ENCODE assay signal across 8 cellular contexts in genomic region chr1:234963180-234963903, GRCh38.
DNase-seq lines count a peak whose midpoint lies in the region; ATAC-seq and TF ChIP-seq lines count a peak whose summit lies in the region.

No MANE protein-coding gene starts in this region.

- no peaks in the 10 kb centered on the region for H3K9me3 ChIP-seq in esophagus muscularis mucosa
- no peaks in the 10 kb centered on the region for H3K9me3 ChIP-seq in ovary
- no peaks in the 10 kb centered on the region for H3K9me3 ChIP-seq in tibial artery

- WGBS in esophagus muscularis mucosa = 44% methylated on average over 15 of the region's 15 CpGs
- WGBS in ovary, 3 donors = 36 to 51% (median 39%) methylated on average over 15 of the region's 15 CpGs

- intact Hi-C loops in esophagus muscularis mucosa (cut with DNase I) (loop anchor here (5.0 kb wide), 1 partner anchor 46 kb away; no protein-coding TSS in a partner anchor), ovary (cut with DNase I) (loop anchor here in 1 of 4 donors (10.0 kb wide), 1 partner anchor 359 kb away; no protein-coding TSS in a partner anchor), tibial artery (cut with DNase I; ENCODE audit: low total_unique reads) (no loop called here)

- TF ChIP-seq POLR2A in esophagus muscularis mucosa (IDR thresholded peaks at IDR 0.05; ENCODE audit: low read depth) = no peak
- no peak for TF ChIP-seq POLR2A in ovary (IDR thresholded peaks at IDR 0.05)

- DNase-seq in GM13976 (ENCODE audit: low spot score) (peak; percentile 85), NOMO-1 treated with DMSO at 0.1 percent for 48 hours (lab: John Stamatoyannopoulos, UW; ENCODE audit: unreplicated experiment) (peak; percentile 99), activated T-cell treated with anti-CD3 and anti-CD28 coated beads for 1 hour (ENCODE audit: low read depth) (peak; percentile 67), esophagus muscularis mucosa (ENCODE audit: extremely low spot score) (no peak), ovary (peak in 2 of 5 donors; percentile 54 to 71), tibial artery (peak; percentile 85 to 89), NCI-H187 treated with DMSO at 0.1 percent for 48 hours (lab: John Stamatoyannopoulos, UW) (no peak)

- H3K4me3 ChIP-seq in esophagus muscularis mucosa = no peak overlapping the region
- no peak overlapping the region for H3K4me3 ChIP-seq in ovary
- no peak overlapping the region for H3K4me3 ChIP-seq in tibial artery

- peaks cover 42 to 57% (median 53%) of the 10 kb centered on the region in 4 donors for H3K4me1 ChIP-seq in esophagus muscularis mucosa
- H3K4me1 ChIP-seq in ovary (ENCODE audit: insufficient read depth) = peaks cover 9% of the 10 kb centered on the region
- H3K4me1 ChIP-seq in tibial artery = peaks cover 0 to 45% (median 39%) of the 10 kb centered on the region in 4 donors

- H3K27me3 ChIP-seq in esophagus muscularis mucosa (no peaks in the 10 kb centered on the region), ovary (no peaks in the 10 kb centered on the region), tibial artery (no peaks in the 10 kb centered on the region)

- peak; percentile 79 for ATAC-seq in HG02852 (IDR thresholded peaks at IDR 0.05; ENCODE audit: unreplicated experiment)

- H3K36me3 ChIP-seq in esophagus muscularis mucosa = no peaks in the 10 kb centered on the region
- no peaks in the 10 kb centered on the region for H3K36me3 ChIP-seq in ovary
- H3K36me3 ChIP-seq in tibial artery = no peaks in the 10 kb centered on the region

- TF ChIP-seq CTCF in GM13976 (IDR thresholded peaks at IDR 0.05; ENCODE audit: borderline replicate concordance, control extremely low read depth, extremely low read depth, insufficient read depth, missing control alignments) (no peak), esophagus muscularis mucosa (IDR thresholded peaks at IDR 0.05) (no peak), ovary (IDR thresholded peaks at IDR 0.05) (no peak), tibial artery (IDR thresholded peaks at IDR 0.05) (no peak)

- in situ Hi-C loops in GM13976 (cut with MboI; ENCODE audit: low sequenced_read_pairs, unreplicated experiment) = loop anchor here (25.0 kb wide), 1 partner anchor 351 kb away; the partner anchor contains the start of gene IRF2BP2

- H3K27ac ChIP-seq in esophagus muscularis mucosa (replicated peaks in 1 of 4) (peak overlapping the region; percentile 69 to 77 (median 76)), ovary (peak overlapping the region; percentile 53 to 60), tibial artery (peak overlapping the region; percentile 63 to 77)

- TF ChIP-seq EP300 in esophagus muscularis mucosa (IDR thresholded peaks at IDR 0.05) (no peak), ovary (IDR thresholded peaks at IDR 0.05) (no peak)

Comparison
In these comparisons a context has a peak if more than half of its experiments do, and no peak if none do; other contexts are left out.
1. DNase-seq: peak in GM13976 (single experiment), NOMO-1 treated with DMSO at 0.1 percent for 48 hours (single experiment), activated T-cell treated with anti-CD3 and anti-CD28 coated beads for 1 hour (single experiment) and tibial artery (2 of 2); none in esophagus muscularis mucosa (single experiment) and NCI-H187 treated with DMSO at 0.1 percent for 48 hours (single experiment).
2. Peak in every context shown above with its lines, with median percentiles within 50 percentile points of each other: H3K27ac ChIP-seq.